In genomic region chr1:228104526-228105251, GRCh38 we compare ENCODE assay signal across 2 cellular contexts.
TF ChIP-seq lines count a peak whose summit lies in the region.

No MANE protein-coding gene starts in this region.

TF ChIP-seq in SK-N-SH, 30 proteins besides CTCF, POLR2A, EP300 and RAD21:
- TF ChIP-seq USF2 (IDR thresholded peaks at IDR 0.05; ENCODE audit: borderline replicate concordance, low read depth, low read length) (no peak), GABPA (IDR thresholded peaks at IDR 0.05; ENCODE audit: low read depth) (no peak), TCF12 (IDR thresholded peaks at IDR 0.05) (no peak), FOSL2 (IDR thresholded peaks at IDR 0.05; ENCODE audit: borderline replicate concordance, low read depth) (no peak), MAX (IDR thresholded peaks at IDR 0.05; ENCODE audit: low read depth) (no peak), NRF1 (IDR thresholded peaks at IDR 0.05; ENCODE audit: low read depth, low read length) (no peak), JUND (IDR thresholded peaks at IDR 0.05) (no peak), FOXJ3 (CRISPR knock-in tag; IDR thresholded peaks at IDR 0.05) (no peak), ZBTB33 (IDR thresholded peaks at IDR 0.05; ENCODE audit: borderline replicate concordance, low read depth) (no peak), SMC3 (IDR thresholded peaks at IDR 0.05; ENCODE audit: low read depth, low read length) (no peak), RXRA (IDR thresholded peaks at IDR 0.05; ENCODE audit: borderline replicate concordance, low read depth) (no peak), MXI1 (IDR thresholded peaks at IDR 0.05; ENCODE audit: low read depth, low read length) (no peak), RCOR1 (IDR thresholded peaks at IDR 0.05; ENCODE audit: low read length) (no peak), NFIC (IDR thresholded peaks at IDR 0.05; ENCODE audit: borderline replicate concordance) (no peak), POLR2AphosphoS5 (IDR thresholded peaks at IDR 0.05; ENCODE audit: low read depth, low read length) (no peak), TEAD4 (IDR thresholded peaks at IDR 0.05; ENCODE audit: borderline replicate concordance, insufficient read depth) (no peak)
TF ChIP-seq in SK-N-SH: peak in this region for 0.

TF ChIP-seq in SK-N-SH treated with all-trans-retinoic acid at 6 μM for 48 hours, 23 proteins besides CTCF, POLR2A, EP300 and RAD21 (continued from another document):
- TF ChIP-seq TSHZ2 (CRISPR knock-in tag; IDR thresholded peaks at IDR 0.05): no peak
